In the genomic region with DNA sequence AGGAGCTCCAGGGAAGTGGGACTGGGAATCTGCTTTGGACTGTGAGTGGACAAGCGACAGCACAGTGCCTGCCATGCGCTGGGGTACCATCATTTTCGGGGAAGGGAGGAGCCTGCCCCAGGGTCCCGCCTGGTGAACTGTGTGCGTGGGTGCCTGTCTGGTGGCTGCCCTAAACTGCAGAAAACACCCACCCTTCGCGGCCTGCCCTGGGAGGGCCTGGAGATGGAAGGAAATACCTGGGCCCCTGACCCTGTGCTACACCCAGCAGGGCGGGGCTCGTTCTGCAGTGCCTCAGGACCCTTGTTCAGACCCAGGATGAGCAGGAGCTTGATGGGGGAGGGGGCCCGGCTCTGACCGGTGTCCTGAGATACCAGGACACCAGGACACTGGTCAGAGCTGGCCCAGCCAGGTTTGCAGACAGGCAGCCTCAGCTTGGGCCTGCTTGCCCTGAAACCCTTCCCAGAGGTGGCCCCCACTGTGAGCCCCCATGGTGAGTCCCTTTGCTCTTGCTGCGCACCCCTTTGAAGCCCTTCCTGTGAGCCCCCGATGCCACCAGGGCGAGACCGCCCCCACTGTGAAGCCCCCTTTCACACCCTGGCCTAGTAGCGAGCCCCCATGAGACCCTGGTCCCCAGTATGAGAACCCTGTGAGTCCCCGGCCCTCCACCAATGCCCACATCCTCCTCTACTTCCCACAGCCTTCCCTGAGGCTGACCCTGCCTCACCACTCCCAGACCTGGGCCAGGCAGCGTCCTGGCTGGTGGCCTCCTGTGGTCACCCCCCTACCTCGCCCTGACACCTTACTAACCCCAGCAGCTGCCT, we compare ENCODE assay signal across 14 cellular contexts. TPM values are rescaled to one million over a fixed set of nuclear protein-coding genes. Genes with fewer than 3 reads are reported as not detected.
A peak's percentile ranks its signal among the peaks of the same experiment; 100 is the strongest.
DNase-seq lines count a peak whose midpoint lies in the region; ATAC-seq and TF ChIP-seq lines count a peak whose summit lies in the region.
"Had no signal": no experiment of that assay in that cellular context is flagged by ENCODE, and none has a peak within 500 bp of the region (broad histone marks: within the 10 kb centered on the region; RNA-seq: fewer than 3 reads in every experiment).

No MANE protein-coding gene starts in this region.

- H3K36me3 Mint-ChIP-seq in WTC11 (no peaks in the 10 kb centered on the region), mesothelial cell of epicardium (no peaks in the 10 kb centered on the region)

- ATAC-seq in WTC11 (no peak), HG03025 (IDR thresholded peaks at IDR 0.05; ENCODE audit: low FRiP score, unreplicated experiment) (no peak)

- H3K27ac Mint-ChIP-seq in WTC11 (no peak overlapping the region), mesothelial cell of epicardium (peak overlapping the region; percentile 30)
- H3K27ac Mint-ChIP-seq: progenitor cell of endocrine pancreas had no signal

- H3K9me3 ChIP-seq in right atrium auricular region = no peaks in the 10 kb centered on the region
- no peaks in the 10 kb centered on the region for H3K9me3 ChIP-seq in uterus
- H3K9me3 ChIP-seq: thoracic aorta had no signal

- intact Hi-C loops in cardiac septum (cut with DNase I) (no loop called here), uterus (cut with DNase I; ENCODE audit: low total_unique reads) (no loop called here)

- H3K4me3 Mint-ChIP-seq in WTC11 = no peak overlapping the region
- H3K4me3 Mint-ChIP-seq in mesothelial cell of epicardium = no peak overlapping the region

- in situ Hi-C loops in GM13977 (cut with MboI; ENCODE audit: low pct_unique_long_range_greater_than_20kb, low sequenced_read_pairs, unreplicated experiment) = no loop called here

- DNase-seq in cardiac septum (ENCODE audit: low spot score) (peak; percentile 70), right atrium auricular region (ENCODE audit: low spot score) (no peak), WTC11 (ENCODE audit: low spot score) (peak; percentile 8), mesothelial cell of epicardium (ENCODE audit: low spot score in 2 of 2, unreplicated experiment in 2 of 2) (no peak), uterus (peak; percentile 16 to 18), GM13977 (ENCODE audit: low spot score) (no peak), ureter (ENCODE audit: low spot score) (no peak)
- DNase-seq: Karpas-422, NCI-H1436, NCI-H446, WERI-Rb-1 had no signal

- H3K27ac ChIP-seq in right atrium auricular region (no peak overlapping the region), uterus (peak overlapping the region; percentile 88 to 91)
- H3K27ac ChIP-seq: WERI-Rb-1 had no signal

- TF ChIP-seq POLR2A in uterus (IDR thresholded peaks at IDR 0.05) = no peak

- no peak overlapping the region for H3K4me3 ChIP-seq in right atrium auricular region
- H3K4me3 ChIP-seq in uterus = no peak overlapping the region
- H3K4me3 ChIP-seq: thoracic aorta had no signal

- peaks cover 7% of the 10 kb centered on the region for H3K27me3 Mint-ChIP-seq in WTC11 (ENCODE audit: low read depth)
- H3K27me3 Mint-ChIP-seq in mesothelial cell of epicardium (ENCODE audit: low read depth) = no peaks in the 10 kb centered on the region
- H3K27me3 Mint-ChIP-seq: progenitor cell of endocrine pancreas had no signal

- H3K36me3 ChIP-seq in right atrium auricular region (peaks cover 10% of the 10 kb centered on the region), uterus (no peaks in the 10 kb centered on the region)

- H3K4me1 ChIP-seq in right atrium auricular region (peaks cover 7 to 44% of the 10 kb centered on the region in 2 donors), uterus (peaks cover 16 to 36% of the 10 kb centered on the region in 2 donors)

- no peaks in the 10 kb centered on the region for H3K9me3 Mint-ChIP-seq in WTC11
- no peaks in the 10 kb centered on the region for H3K9me3 Mint-ChIP-seq in mesothelial cell of epicardium

- POLR2A ChIA-PET in WTC11 (lab: Charles Lee) = interaction anchor here (0.7 to 1.3 kb wide), 3 partner anchors 11 to 31 kb away, joined by 3 to 4 read pairs (median 3); partner anchors contain the start of gene IBA57

- CTCF ChIA-PET in WTC11 (lab: Charles Lee) = interaction anchor here (0.5 to 1.6 kb wide), 4 partner anchors 13 to 306 kb away, joined by 3 to 5 read pairs (median 4); no protein-coding TSS in a partner anchor

- H3K4me1 Mint-ChIP-seq in WTC11 (0 out of 2 replicates have a peak, but pooled peaks cover 2% of the 10 kb centered on the region), mesothelial cell of epicardium (peaks cover 7% of the 10 kb centered on the region)

- H3K27me3 ChIP-seq in right atrium auricular region = no peaks in the 10 kb centered on the region
- H3K27me3 ChIP-seq in uterus = no peaks in the 10 kb centered on the region

- TF ChIP-seq CTCF in right atrium auricular region (IDR thresholded peaks at IDR 0.05) (no peak), WTC11 (IDR thresholded peaks at IDR 0.05) (no peak), mesothelial cell of epicardium (IDR thresholded peaks at IDR 0.05; ENCODE audit: unreplicated experiment) (no peak), uterus (IDR thresholded peaks at IDR 0.05) (no peak), GM13977 (IDR thresholded peaks at IDR 0.05; ENCODE audit: extremely low read depth, insufficient read depth, missing control alignments) (no peak)

TF ChIP-seq in WTC11, 78 proteins besides CTCF, POLR2A, EP300 and RAD21:
- TF ChIP-seq ETV6 (CRISPR knock-in tag; IDR thresholded peaks at IDR 0.05) (no peak), ZNF263 (CRISPR knock-in tag; IDR thresholded peaks at IDR 0.05; ENCODE audit: low read depth) (no peak)
- TF ChIP-seq, protein P1, sequence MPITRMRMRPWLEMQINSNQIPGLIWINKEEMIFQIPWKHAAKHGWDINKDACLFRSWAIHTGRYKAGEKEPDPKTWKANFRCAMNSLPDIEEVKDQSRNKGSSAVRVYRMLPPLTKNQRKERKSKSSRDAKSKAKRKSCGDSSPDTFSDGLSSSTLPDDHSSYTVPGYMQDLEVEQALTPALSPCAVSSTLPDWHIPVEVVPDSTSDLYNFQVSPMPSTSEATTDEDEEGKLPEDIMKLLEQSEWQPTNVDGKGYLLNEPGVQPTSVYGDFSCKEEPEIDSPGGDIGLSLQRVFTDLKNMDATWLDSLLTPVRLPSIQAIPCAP (CRISPR knock-in tag; IDR thresholded peaks at IDR 0.05) = no peak
- TF ChIP-seq, protein P2, sequence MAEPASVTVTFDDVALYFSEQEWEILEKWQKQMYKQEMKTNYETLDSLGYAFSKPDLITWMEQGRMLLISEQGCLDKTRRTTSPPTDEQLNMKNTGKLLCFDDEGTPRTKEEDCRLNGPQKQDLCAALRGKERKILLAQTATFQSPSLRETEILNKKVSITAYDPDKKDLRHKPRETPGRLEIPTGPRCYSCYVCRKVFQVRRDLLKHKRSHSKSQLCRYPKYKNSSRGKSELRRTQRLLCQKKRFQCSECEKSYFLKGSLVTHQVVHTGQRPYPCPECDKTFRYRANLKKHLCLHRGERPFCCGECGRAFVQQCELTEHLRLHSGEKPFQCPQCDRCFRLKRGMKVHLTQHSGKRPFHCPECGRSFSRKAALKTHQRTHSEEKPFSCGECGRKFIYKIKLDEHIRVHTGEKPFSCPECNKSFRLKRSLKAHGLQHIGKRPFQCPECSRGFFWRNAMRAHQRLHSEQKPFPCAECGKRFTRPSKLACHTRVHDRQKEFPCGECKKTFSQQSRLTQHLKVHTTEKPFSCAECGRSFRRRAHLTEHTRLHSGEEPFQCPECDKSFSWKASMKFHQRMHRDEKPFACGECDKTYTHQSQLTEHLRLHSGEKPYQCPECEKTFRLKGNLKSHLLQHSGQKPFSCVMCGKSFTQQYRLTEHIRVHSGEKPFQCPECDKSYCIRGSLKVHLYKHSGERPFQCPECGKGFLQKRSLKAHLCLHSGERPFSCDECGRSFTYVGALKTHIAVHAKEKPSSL (CRISPR knock-in tag; conservative IDR thresholded peaks at IDR 0.05) = no peak

RNA-seq across cellular contexts. Expression of gene GJC2, which starts 2.6 kb away (rescaled TPM):
- 1.6 TPM for total RNA-seq in cardiac septum
- 1 to 10 TPM in 1 of 2 donors, under 1 TPM in 1; 0.93 to 2.3 TPM for total RNA-seq in right atrium auricular region
- total RNA-seq in WTC11 (2021) = 0.72 to 1.2 TPM (median 0.87 TPM) in 3 replicates
- 2.5 to 2.6 TPM (median 2.5 TPM) in 3 replicates for total RNA-seq in mesothelial cell of epicardium
- 10 to 100 TPM in 2 of 4 donors, 1 to 10 TPM in 2; 2.6 to 25.8 (median 10.7) TPM for total RNA-seq in uterus
- 3.9 TPM for total RNA-seq in ureter

RNA-seq across cellular contexts. Expression of gene GUK1, which starts 12.2 kb away (rescaled TPM):
- total RNA-seq in cardiac septum (213 TPM), right atrium auricular region (100 to 1,000 TPM; 179 to 277 TPM), WTC11 (2021) (110 to 112 TPM (median 111 TPM) in 3 replicates), mesothelial cell of epicardium (129 to 136 TPM (median 135 TPM) in 3 replicates), uterus (100 to 1,000 TPM; 124 to 406 (median 289) TPM), ureter (182 TPM)

RNA-seq across cellular contexts. Expression of gene IBA57, which starts 13.3 kb away (rescaled TPM):
- total RNA-seq in cardiac septum (16.6 TPM), right atrium auricular region (1 to 10 TPM; 6.7 to 7.1 TPM), WTC11 (2021) (11.4 to 12.5 TPM (median 12.1 TPM) in 3 replicates), mesothelial cell of epicardium (10.8 to 14.2 TPM (median 11.8 TPM) in 3 replicates), uterus (10 to 100 TPM in 2 of 4 donors, 1 to 10 TPM in 2; 3.3 to 13.5 (median 7.5) TPM), ureter (11.5 TPM)

RNA-seq across cellular contexts. Expression of gene MRPL55, which starts 43.2 kb away (rescaled TPM):
- total RNA-seq in cardiac septum (39.7 TPM), right atrium auricular region (10 to 100 TPM; 76.6 to 81.2 TPM), WTC11 (2021) (65.8 to 70.5 TPM (median 66.9 TPM) in 3 replicates), mesothelial cell of epicardium (53.9 to 56.9 TPM (median 54.2 TPM) in 3 replicates), uterus (10 to 100 TPM; 19.4 to 43.4 (median 33.6) TPM), ureter (43.7 TPM)

RNA-seq across cellular contexts. Expression of gene C1orf35, which starts 49.2 kb away (rescaled TPM):
- total RNA-seq in cardiac septum = 8.9 TPM
- total RNA-seq in right atrium auricular region = 1 to 10 TPM; 4.5 to 4.9 TPM
- total RNA-seq in WTC11 (2021) = 30.0 to 33.8 TPM (median 30.7 TPM) in 3 replicates
- 19.3 to 20.9 TPM (median 20.2 TPM) in 3 replicates for total RNA-seq in mesothelial cell of epicardium
- 10 to 100 TPM in 3 of 4 donors, not detected in 1; 10.6 to 18.6 (median 12.6) TPM for total RNA-seq in uterus
- 16.5 TPM for total RNA-seq in ureter

Comparison
In these comparisons a context has a peak if more than half of its experiments do, and no peak if none do; other contexts are left out.
1. DNase-seq: peak in cardiac septum (single experiment), WTC11 (single experiment) and uterus (2 of 2); none in right atrium auricular region (single experiment), mesothelial cell of epicardium (0 of 2), GM13977 (single experiment) and ureter (single experiment).
2. H3K27ac ChIP-seq: peak in uterus (2 of 2); none in right atrium auricular region (0 of 2).